In the genomic region with DNA sequence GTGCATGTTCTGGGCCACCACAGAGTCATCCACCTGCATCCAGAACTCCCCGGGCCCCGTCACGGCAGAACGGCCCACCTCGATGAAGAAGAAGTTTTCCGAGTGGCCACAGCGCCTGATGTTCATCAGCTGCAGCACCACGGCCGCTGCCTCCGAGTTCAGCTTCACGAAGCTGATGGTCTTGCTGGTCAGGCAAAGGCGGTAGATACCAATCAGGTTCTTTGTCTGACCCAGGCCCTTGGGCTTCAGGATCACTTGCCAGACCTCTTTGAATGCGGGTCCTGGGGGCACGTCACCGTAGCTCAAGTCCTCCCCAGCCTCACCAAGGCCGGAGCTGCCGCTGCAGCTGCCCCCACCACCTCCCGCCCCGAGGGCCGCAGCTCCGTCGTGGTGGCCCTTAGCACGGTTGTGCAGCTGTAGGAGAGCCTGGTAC, we compare ENCODE assay signal across 8 cellular contexts. TPM values are rescaled to one million over a fixed set of nuclear protein-coding genes. Genes with fewer than 3 reads are reported as not detected.
DNase-seq lines count a peak whose midpoint lies in the region; TF ChIP-seq lines count a peak whose summit lies in the region.

No MANE protein-coding gene starts in this region.

- peaks cover 31% of the 10 kb centered on the region for H3K4me1 Mint-ChIP-seq in activated naive CD4-positive, alpha-beta T cell treated with anti-CD3 and anti-CD28 coated beads for 36 hours (ENCODE audit: low read depth)

- in situ Hi-C loops in GM13977 (cut with MboI; ENCODE audit: low pct_unique_long_range_greater_than_20kb, low sequenced_read_pairs, unreplicated experiment): no loop called here

- H3K9me3 Mint-ChIP-seq in activated naive CD4-positive, alpha-beta T cell treated with anti-CD3 and anti-CD28 coated beads for 36 hours: no peaks in the 10 kb centered on the region

- intact Hi-C loops in activated naive CD4-positive, alpha-beta T cell treated with anti-CD3 and anti-CD28 coated beads for 36 hours (cut with micrococcal nuclease): loop anchor here (2.0 kb wide), 2 partner anchors 63 to 145 kb away; no protein-coding TSS in a partner anchor
- intact Hi-C loops in vagina (cut with DNase I): loop anchor here (10.0 kb wide), 3 partner anchors 53 to 903 kb away; no protein-coding TSS in a partner anchor

- H3K27ac ChIP-seq in mesodermal cell (ENCODE audit: low read depth, low read length, severe bottlenecking) (peak overlapping the region; percentile 76), vagina (peak overlapping the region; percentile 95)

- CTCF ChIA-PET in activated naive CD4-positive, alpha-beta T cell treated with anti-CD3 and anti-CD28 coated beads for 36 hours (lab: Charles Lee): interaction anchor here (0.6 to 1.6 kb wide), 5 partner anchors 11 to 909 kb away, joined by 3 to 5 read pairs (median 3); no protein-coding TSS in a partner anchor

- WGBS in mesodermal cell (ENCODE audit: insufficient coverage in 2 of 2), 2 experiments: 64 to 65% methylated on average over 23 of the region's 23 CpGs

- H3K36me3 Mint-ChIP-seq in activated naive CD4-positive, alpha-beta T cell treated with anti-CD3 and anti-CD28 coated beads for 36 hours (ENCODE audit: low read depth): peaks cover 8% of the 10 kb centered on the region

- DNase-seq in activated naive CD4-positive, alpha-beta T cell treated with anti-CD3 and anti-CD28 coated beads for 36 hours: no peak
- no peak for DNase-seq in activated naive CD4-positive, alpha-beta T cell (lab: John Stamatoyannopoulos, UW)
- DNase-seq in choroid plexus epithelial cell (ENCODE audit: low read depth) (peak; percentile 56), vagina (ENCODE audit: extremely low spot score in 2 of 2) (peak in 1 of 2 donors; percentile 87), NCI-H226 (no peak), GM13977 (ENCODE audit: low spot score) (no peak), cerebellar cortex (ENCODE audit: low spot score) (no peak)

- H3K9me3 ChIP-seq in mesodermal cell (ENCODE audit: control insufficient read depth, low read length): no peaks in the 10 kb centered on the region
- no peaks in the 10 kb centered on the region for H3K9me3 ChIP-seq in vagina

- no peaks in the 10 kb centered on the region for H3K27me3 ChIP-seq in vagina

- no peak for TF ChIP-seq CTCF in choroid plexus epithelial cell (conservative IDR thresholded peaks at IDR 0.05; ENCODE audit: low read depth, low read length)
- no peak for TF ChIP-seq CTCF in vagina (IDR thresholded peaks at IDR 0.05)
- TF ChIP-seq CTCF in GM13977 (IDR thresholded peaks at IDR 0.05; ENCODE audit: extremely low read depth, insufficient read depth, missing control alignments): no peak

- H3K36me3 ChIP-seq in mesodermal cell (ENCODE audit: control insufficient read depth, insufficient read depth, low read length) (peaks cover 51% of the 10 kb centered on the region), vagina (no peaks in the 10 kb centered on the region)

- H3K27me3 Mint-ChIP-seq in activated naive CD4-positive, alpha-beta T cell treated with anti-CD3 and anti-CD28 coated beads for 36 hours (ENCODE audit: low read depth): no peaks in the 10 kb centered on the region

- peak overlapping the region; percentile 83 for H3K4me3 Mint-ChIP-seq in activated naive CD4-positive, alpha-beta T cell treated with anti-CD3 and anti-CD28 coated beads for 36 hours

- no peak overlapping the region for H3K27ac Mint-ChIP-seq in activated naive CD4-positive, alpha-beta T cell treated with anti-CD3 and anti-CD28 coated beads for 36 hours

- H3K4me1 ChIP-seq in mesodermal cell (ENCODE audit: control insufficient read depth, insufficient read depth, low read length, poor library complexity, severe bottlenecking) (peaks cover 29% of the 10 kb centered on the region), vagina (peaks cover 57% of the 10 kb centered on the region)

- peak overlapping the region; percentile 71 for H3K4me3 ChIP-seq in choroid plexus epithelial cell (ENCODE audit: low read depth, low read length)
- H3K4me3 ChIP-seq in mesodermal cell (ENCODE audit: extremely low read depth, insufficient read depth, low read length, poor library complexity, severe bottlenecking): peak overlapping the region; percentile 85
- H3K4me3 ChIP-seq in vagina: peak overlapping the region; percentile 61 to 85

- no peak for TF ChIP-seq POLR2A in vagina (IDR thresholded peaks at IDR 0.05)

RNA-seq across cellular contexts. Expression of gene IRS1, which starts 1.6 kb away (rescaled TPM):
- 1 to 10 TPM; 2.6 to 2.7 TPM for total RNA-seq in activated naive CD4-positive, alpha-beta T cell treated with anti-CD3 and anti-CD28 coated beads for 36 hours
- 48.3 TPM for polyA plus RNA-seq in mesodermal cell (2013, experiment 1 of 2)
- polyA plus RNA-seq in mesodermal cell (2013, experiment 2 of 2): 46.9 TPM
- 16.9 TPM for total RNA-seq in vagina

RNA-seq across cellular contexts. Expression of gene RHBDD1, which starts 37.8 kb away (rescaled TPM):
- 10 to 100 TPM; 42.6 to 43.3 TPM for total RNA-seq in activated naive CD4-positive, alpha-beta T cell treated with anti-CD3 and anti-CD28 coated beads for 36 hours
- 15.4 TPM for polyA plus RNA-seq in mesodermal cell (2013, experiment 1 of 2)
- 17.0 TPM for polyA plus RNA-seq in mesodermal cell (2013, experiment 2 of 2)
- total RNA-seq in vagina: 27.3 TPM
